In genomic region chr6:113194090-113194489, GRCh38 we compare ENCODE assay signal across 31 cellular contexts.
DNase-seq lines count a peak whose midpoint lies in the region; ATAC-seq, FAIRE-seq and TF ChIP-seq lines count a peak whose summit lies in the region.
"Had no signal": no experiment of that assay in that cellular context is flagged by ENCODE, and none has a peak within 500 bp of the region (broad histone marks: within the 10 kb centered on the region; RNA-seq: fewer than 3 reads in every experiment).

No MANE protein-coding gene starts in this region.

- intact Hi-C loops in HepG2 (cut with micrococcal nuclease; ENCODE audit: unreplicated experiment) (no loop called here), right lobe of liver (cut with DNase I) (no loop called here)

- no peak for ATAC-seq in HepG2
- no peak for ATAC-seq in right lobe of liver
- ATAC-seq in A549, result no peak
- ATAC-seq: CD8-positive, alpha-beta T cell had no signal

- BruUV-seq in HepG2 (replicated peaks; lab: Mats Ljungman, UMichigan), result no TSS peak

- H3K4me3 ChIP-seq in HepG2 (replicated peaks in 1 of 3; ENCODE audit: insufficient read depth in 1 of 3, low read depth in 2 of 3, low read length in 3 of 3) (no peak overlapping the region), right lobe of liver (no peak overlapping the region), A549 (no peak overlapping the region)
- no peak overlapping the region for H3K4me3 ChIP-seq in CD8-positive, alpha-beta memory T cell (ENCODE audit: low read length)
- H3K4me3 ChIP-seq: BLaER1; BLaER1 treated with 17β-estradiol and CSF1 and Interleukin-3, amounts not matched to agents 10 nM and 100 nM had no signal

- no peak for TF ChIP-seq RAD21 in HepG2 (CRISPR knock-in tag; IDR thresholded peaks at IDR 0.05)
- TF ChIP-seq RAD21 in A549 (conservative IDR thresholded peaks at IDR 0.05 in 1 of 2, IDR thresholded peaks at IDR 0.05 in 1 of 2), result no peak

- TF ChIP-seq CTCF in HepG2 (CRISPR knock-in tag; IDR thresholded peaks at IDR 0.05) (no peak), right lobe of liver (IDR thresholded peaks at IDR 0.05) (no peak), A549 (IDR thresholded peaks at IDR 0.05) (no peak)

- no peaks in the 10 kb centered on the region for H3K4me1 Mint-ChIP-seq in CD8-positive, alpha-beta memory T cell
- H3K4me1 Mint-ChIP-seq: B cell; CD14-positive monocyte; CD4-positive, alpha-beta memory T cell; CD4-positive, CD25-positive, alpha-beta regulatory T cell had no signal

- no peak for TF ChIP-seq POLR2A in HepG2 (IDR thresholded peaks at IDR 0.05; ENCODE audit: insufficient read depth in 1 of 2, low read depth in 2 of 2, low read length in 2 of 2)
- TF ChIP-seq POLR2A in right lobe of liver (IDR thresholded peaks at IDR 0.05), result no peak
- TF ChIP-seq POLR2A in A549 (IDR thresholded peaks at IDR 0.05; ENCODE audit: low read length), result no peak

- no peak overlapping the region for H3K27ac Mint-ChIP-seq in CD8-positive, alpha-beta memory T cell
- H3K27ac Mint-ChIP-seq: B cell; CD14-positive monocyte; CD4-positive, alpha-beta memory T cell; CD4-positive, alpha-beta T cell; CD4-positive, CD25-positive, alpha-beta regulatory T cell; CD8-positive, alpha-beta T cell had no signal

- H3K27me3 ChIP-seq in HepG2 (ENCODE audit: control insufficient read depth in 1 of 2, insufficient read depth in 2 of 2, low read length in 2 of 2) (no peaks in the 10 kb centered on the region), right lobe of liver (no peaks in the 10 kb centered on the region)
- no peaks in the 10 kb centered on the region for H3K27me3 ChIP-seq in CD8-positive, alpha-beta memory T cell (ENCODE audit: insufficient read depth, low read length, poor library complexity, severe bottlenecking)
- H3K27me3 ChIP-seq: BE2C; BLaER1; BLaER1 treated with 17β-estradiol and CSF1 and Interleukin-3, amounts not matched to agents 10 nM and 100 nM had no signal

- no peak for DNase-seq in HepG2 (ENCODE audit: low spot score)
- no peak for DNase-seq in right lobe of liver
- DNase-seq in A549 (ENCODE audit: low read depth in 1 of 2, low spot score in 1 of 2), result no peak
- DNase-seq in CD8-positive, alpha-beta memory T cell, result no peak
- DNase-seq: 8988T; ACHN; AML-193; BE2C; C1 segment of cervical spinal cord; Caco-2; Calu3; CD4-positive, alpha-beta memory T cell; CD4-positive, alpha-beta T cell; CD4-positive, CD25-positive, alpha-beta regulatory T cell; CD8-positive, alpha-beta T cell; COR-L47; DMS 273 treated with DMSO at 0.1 percent for 48 hours; DMS153; DMS53; DMS79; DMS79 treated with DMSO at 0.1 percent for 48 hours; DND-41; EL had no signal

- peaks cover 0 to 7% (median 2%) of the 10 kb centered on the region in 5 donors for H3K9me3 Mint-ChIP-seq in CD8-positive, alpha-beta memory T cell

- H3K9me3 ChIP-seq in HepG2 (ENCODE audit: low read length) (no peaks in the 10 kb centered on the region), right lobe of liver (no peaks in the 10 kb centered on the region), A549 (no peaks in the 10 kb centered on the region)
- H3K9me3 ChIP-seq in CD8-positive, alpha-beta memory T cell (ENCODE audit: low read length), result no peaks in the 10 kb centered on the region
- H3K9me3 ChIP-seq: BE2C; BLaER1; BLaER1 treated with 17β-estradiol and CSF1 and Interleukin-3, amounts not matched to agents 10 nM and 100 nM had no signal

- H3K36me3 Mint-ChIP-seq in CD8-positive, alpha-beta memory T cell, result no peaks in the 10 kb centered on the region
- H3K36me3 Mint-ChIP-seq: CD14-positive monocyte; CD4-positive, alpha-beta memory T cell; CD4-positive, CD25-positive, alpha-beta regulatory T cell; CD8-positive, alpha-beta T cell had no signal

- H3K27me3 Mint-ChIP-seq in CD8-positive, alpha-beta memory T cell, result no peaks in the 10 kb centered on the region
- H3K27me3 Mint-ChIP-seq: B cell; CD4-positive, alpha-beta memory T cell; CD4-positive, alpha-beta T cell; CD4-positive, CD25-positive, alpha-beta regulatory T cell had no signal

- POLR2A ChIA-PET in HepG2 (lab: Yijun Ruan, JAX) (no interaction called here), A549 (lab: Yijun Ruan, JAX) (no interaction called here)
- POLR2A ChIA-PET in CD8-positive, alpha-beta memory T cell (lab: Charles Lee), result no interaction called here

- FAIRE-seq in HepG2 (lab: Jason Lieb, UNC) (no peak), A549 (lab: Jason Lieb, UNC) (no peak)
- FAIRE-seq: A204.1, D721Med had no signal

- H2AFZ ChIP-seq in HepG2 (ENCODE audit: low read length), result no peak overlapping the region

- H3K27ac ChIP-seq in HepG2 (ENCODE audit: extremely low read length, insufficient read depth, low read length) (no peak overlapping the region), right lobe of liver (no peak overlapping the region), A549 (no peak overlapping the region)
- H3K27ac ChIP-seq in CD8-positive, alpha-beta memory T cell (ENCODE audit: low read depth, low read length), result no peak overlapping the region
- H3K27ac ChIP-seq: 22Rv1; BLaER1; BLaER1 treated with 17β-estradiol and CSF1 and Interleukin-3, amounts not matched to agents 10 nM and 100 nM; C4-2B had no signal

- no peaks in the 10 kb centered on the region for H3K79me2 ChIP-seq in HepG2 (ENCODE audit: insufficient read depth, low read length)

- H3K36me3 ChIP-seq in HepG2 (replicated peaks in 1 of 2; ENCODE audit: control insufficient read depth in 1 of 2, insufficient read depth in 2 of 2, low read length in 2 of 2) (no peaks in the 10 kb centered on the region), right lobe of liver (no peaks in the 10 kb centered on the region)
- no peaks in the 10 kb centered on the region for H3K36me3 ChIP-seq in CD8-positive, alpha-beta memory T cell (ENCODE audit: insufficient read depth, low read length)
- H3K36me3 ChIP-seq: BE2C; BLaER1; BLaER1 treated with 17β-estradiol and CSF1 and Interleukin-3, amounts not matched to agents 10 nM and 100 nM had no signal

- TF ChIP-seq EP300 in HepG2 (IDR thresholded peaks at IDR 0.05; ENCODE audit: low read depth in 2 of 2, low read length in 2 of 2), result no peak
- TF ChIP-seq EP300 in HepG2 (CRISPR knock-in tag; IDR thresholded peaks at IDR 0.05; ENCODE audit: borderline replicate concordance), result no peak
- no peak for TF ChIP-seq EP300 in A549 (IDR thresholded peaks at IDR 0.05)

- H3K4me3 Mint-ChIP-seq in CD8-positive, alpha-beta memory T cell, result no peak overlapping the region
- H3K4me3 Mint-ChIP-seq: B cell; CD14-positive monocyte; CD4-positive, alpha-beta memory T cell; CD4-positive, alpha-beta T cell; CD4-positive, CD25-positive, alpha-beta regulatory T cell; CD8-positive, alpha-beta T cell had no signal

- no peaks in the 10 kb centered on the region for H3K4me1 ChIP-seq in HepG2 (ENCODE audit: insufficient read depth, low read length)
- no peaks in the 10 kb centered on the region for H3K4me1 ChIP-seq in right lobe of liver
- no peaks in the 10 kb centered on the region for H3K4me1 ChIP-seq in A549
- H3K4me1 ChIP-seq in CD8-positive, alpha-beta memory T cell (ENCODE audit: insufficient read depth, low read length), result no peaks in the 10 kb centered on the region
- H3K4me1 ChIP-seq: BE2C; BLaER1; BLaER1 treated with 17β-estradiol and CSF1 and Interleukin-3, amounts not matched to agents 10 nM and 100 nM had no signal

- no peak overlapping the region for H3K4me2 ChIP-seq in HepG2 (ENCODE audit: low read depth, low read length)
- no peak overlapping the region for H3K4me2 ChIP-seq in A549
- H3K4me2 ChIP-seq: BLaER1; BLaER1 treated with 17β-estradiol and CSF1 and Interleukin-3, amounts not matched to agents 10 nM and 100 nM had no signal

- WGBS in HepG2 (ENCODE audit: low lambda C conversion rate), result 2% methylated on average over 2 of the region's 2 CpGs
- 33% methylated on average over 2 of the region's 2 CpGs for WGBS in right lobe of liver (ENCODE audit: insufficient coverage, low coverage, low lambda C conversion rate, missing lambda C conversion rate)
- 40% methylated on average over 2 of the region's 2 CpGs for WGBS in A549 (ENCODE audit: missing lambda C conversion rate)

- no peak overlapping the region for H3K9ac ChIP-seq in HepG2 (ENCODE audit: insufficient read depth, low read depth, low read length)
- H3K9ac ChIP-seq: BLaER1; BLaER1 treated with 17β-estradiol and CSF1 and Interleukin-3, amounts not matched to agents 10 nM and 100 nM had no signal

- H4K20me1 ChIP-seq in HepG2 (ENCODE audit: insufficient read depth, low read length), result no peaks in the 10 kb centered on the region
- H4K20me1 ChIP-seq: BLaER1; BLaER1 treated with 17β-estradiol and CSF1 and Interleukin-3, amounts not matched to agents 10 nM and 100 nM had no signal

- CTCF ChIA-PET in HepG2 (lab: Yijun Ruan, JAX; ENCODE audit: low intra/inter-chr PET ratio, low total read pairs), result no interaction called here
- CTCF ChIA-PET in A549 (lab: Yijun Ruan, JAX), result no interaction called here
- CTCF ChIA-PET in CD8-positive, alpha-beta memory T cell (lab: Charles Lee), result no interaction called here

- in situ Hi-C loops in HepG2 (cut with HindIII; ENCODE audit: extremely low pct_ligation_motif_present, low pct_unique_long_range_greater_than_20kb), result no loop called here

TF ChIP-seq in HepG2, 621 proteins besides CTCF, POLR2A, EP300 and RAD21 (continues in another document):
- TF ChIP-seq PRMT3 (CRISPR knock-in tag; IDR thresholded peaks at IDR 0.05; ENCODE audit: borderline replicate concordance, low read depth) (no peak), MAFK (conservative IDR thresholded peaks at IDR 0.05 in 1 of 2, IDR thresholded peaks at IDR 0.05 in 1 of 2; ENCODE audit: low read length in 2 of 2) (peak; percentile 32 to 76; a peak in 3 of 4 replicates)

TF ChIP-seq in A549, 52 proteins besides CTCF, POLR2A, EP300 and RAD21:
- TF ChIP-seq BHLHE40 (IDR thresholded peaks at IDR 0.05; ENCODE audit: low read depth, low read length), result no peak
- peak; percentile 34 for TF ChIP-seq MAFK (IDR thresholded peaks at IDR 0.05; ENCODE audit: partially characterized antibody)

Comparison
In these comparisons a context has a peak if more than half of its experiments do, and no peak if none do; other contexts are left out.
1. Of the 38 proteins assayed by ChIP-seq in both HepG2 and A549: peak only in HepG2: none; only in A549: none; in both: MAFK; in neither: 37.